Comparison of ENCODE assay signal across 13 cellular contexts in genomic region chr19:3137139-3137538, GRCh38. TPM values are rescaled to one million over a fixed set of nuclear protein-coding genes. Genes with fewer than 3 reads are reported as not detected.
DNase-seq lines count a peak whose midpoint lies in the region; ATAC-seq and TF ChIP-seq lines count a peak whose summit lies in the region.
"Had no signal": no experiment of that assay in that cellular context is flagged by ENCODE, and none has a peak within 500 bp of the region (broad histone marks: within the 10 kb centered on the region; RNA-seq: fewer than 3 reads in every experiment).

No MANE protein-coding gene starts in this region.

- TF ChIP-seq POLR2A in esophagus squamous epithelium (IDR thresholded peaks at IDR 0.05) = no peak
- no peak for TF ChIP-seq POLR2A in stomach (IDR thresholded peaks at IDR 0.05)

- peaks cover 6% of the 10 kb centered on the region for H3K9me3 Mint-ChIP-seq in activated T-cell treated with anti-CD3 and anti-CD28 coated beads, Interleukin-2, amount 50 U/mL, for 4 hours
- no peaks in the 10 kb centered on the region for H3K9me3 Mint-ChIP-seq in activated CD4-positive, alpha-beta memory T cell treated with anti-CD3 and anti-CD28 coated beads, Interleukin-2, amount 10 ng/mL, durations not matched to agents 7 days and 5 days

- peak overlapping the region; percentile 75 for H3K27ac Mint-ChIP-seq in activated CD4-positive, alpha-beta memory T cell treated with anti-CD3 and anti-CD28 coated beads, Interleukin-2, amount 10 ng/mL, durations not matched to agents 7 days and 5 days

- peaks cover 0 to 9% (median 0%) of the 10 kb centered on the region in 3 donors for H3K36me3 ChIP-seq in esophagus squamous epithelium
- no peaks in the 10 kb centered on the region for H3K36me3 ChIP-seq in stomach
- H3K36me3 ChIP-seq: Peyer's patch, WERI-Rb-1 had no signal

- H3K4me3 ChIP-seq in esophagus squamous epithelium (peak overlapping the region; percentile 60 to 75 (median 64)), stomach (peak overlapping the region; percentile 25 to 59 (median 44))

- peaks cover 5% of the 10 kb centered on the region for H3K27me3 Mint-ChIP-seq in activated T-cell treated with anti-CD3 and anti-CD28 coated beads, Interleukin-2, amount 50 U/mL, for 4 hours (ENCODE audit: low read depth)
- no peaks in the 10 kb centered on the region for H3K27me3 Mint-ChIP-seq in activated CD4-positive, alpha-beta memory T cell treated with anti-CD3 and anti-CD28 coated beads, Interleukin-2, amount 10 ng/mL, durations not matched to agents 7 days and 5 days

- ATAC-seq in activated T-cell treated with anti-CD3 and anti-CD28 coated beads, Interleukin-2, amount 50 U/mL, for 4 hours = no peak

- H3K27me3 ChIP-seq in esophagus squamous epithelium (peaks cover 0 to 4% (median 0%) of the 10 kb centered on the region in 4 donors), stomach (peaks cover 0 to 18% (median 0%) of the 10 kb centered on the region in 3 donors)
- H3K27me3 ChIP-seq: Peyer's patch had no signal

- intact Hi-C loops in esophagus squamous epithelium (cut with DNase I) (no loop called here), stomach (cut with DNase I; ENCODE audit: low total_unique reads) (no loop called here)

- H3K27ac ChIP-seq in esophagus squamous epithelium = peak overlapping the region; percentile 83 to 96 (median 96)
- H3K27ac ChIP-seq in stomach = peak overlapping the region in 3 of 5 donors; percentile 50 to 84 (median 82)
- H3K27ac ChIP-seq: WERI-Rb-1 had no signal

- peaks cover 46% of the 10 kb centered on the region for H3K4me1 Mint-ChIP-seq in activated T-cell treated with anti-CD3 and anti-CD28 coated beads, Interleukin-2, amount 50 U/mL, for 4 hours (ENCODE audit: low read depth)
- H3K4me1 Mint-ChIP-seq in activated CD4-positive, alpha-beta memory T cell treated with anti-CD3 and anti-CD28 coated beads, Interleukin-2, amount 10 ng/mL, durations not matched to agents 7 days and 5 days = peaks cover 62% of the 10 kb centered on the region

- peaks cover 16 to 68% (median 22%) of the 10 kb centered on the region in 3 donors for H3K4me1 ChIP-seq in esophagus squamous epithelium
- H3K4me1 ChIP-seq in stomach = peaks cover 0 to 34% (median 24%) of the 10 kb centered on the region in 4 donors

- TF ChIP-seq EP300 in stomach (IDR thresholded peaks at IDR 0.05) = no peak

- DNase-seq in activated T-cell treated with anti-CD3 and anti-CD28 coated beads, Interleukin-2, amount 50 U/mL, for 4 hours = no peak
- no peak for DNase-seq in activated T-cell treated with anti-CD3 and anti-CD28 coated beads for 4 hours
- no peak for DNase-seq in activated CD4-positive, alpha-beta memory T cell treated with anti-CD3 and anti-CD28 coated beads, Interleukin-2, amount 10 ng/mL, durations not matched to agents 7 days and 5 days
- DNase-seq in esophagus squamous epithelium (lab: John Stamatoyannopoulos, UW) = no peak
- DNase-seq in stomach = no peak
- no peak for DNase-seq in stimulated activated CD4-positive, alpha-beta T cell treated with anti-CD3 and anti-CD28 coated beads, Interleukin-4, amount 100 ng/mL, for 4 hours
- DNase-seq in HPDE6-E6E7 (ENCODE audit: extremely low spot score) = no peak
- no peak for DNase-seq in COLO668 (lab: John Stamatoyannopoulos, UW; ENCODE audit: unreplicated experiment)
- DNase-seq: anterior cingulate cortex, NCI-H187, Peyer's patch, WERI-Rb-1 had no signal

- no peaks in the 10 kb centered on the region for H3K36me3 Mint-ChIP-seq in activated T-cell treated with anti-CD3 and anti-CD28 coated beads, Interleukin-2, amount 50 U/mL, for 4 hours (ENCODE audit: insufficient read depth)
- peaks cover 34% of the 10 kb centered on the region for H3K36me3 Mint-ChIP-seq in activated CD4-positive, alpha-beta memory T cell treated with anti-CD3 and anti-CD28 coated beads, Interleukin-2, amount 10 ng/mL, durations not matched to agents 7 days and 5 days (ENCODE audit: low read depth)

- H3K9me3 ChIP-seq in esophagus squamous epithelium (no peaks in the 10 kb centered on the region), stomach (no peaks in the 10 kb centered on the region)
- H3K9me3 ChIP-seq: Peyer's patch had no signal

- CTCF ChIA-PET in activated CD4-positive, alpha-beta memory T cell treated with anti-CD3 and anti-CD28 coated beads, Interleukin-2, amount 10 ng/mL, durations not matched to agents 7 days and 5 days (lab: Charles Lee) = interaction anchor here (0.9 to 1.9 kb wide), 4 partner anchors 10 to 33 kb away, joined by 3 to 8 read pairs (median 5); no protein-coding TSS in a partner anchor

- TF ChIP-seq CTCF in esophagus squamous epithelium (IDR thresholded peaks at IDR 0.05) (no peak), stomach (IDR thresholded peaks at IDR 0.05) (no peak)

- WGBS in esophagus squamous epithelium, 2 donors = 18 to 19% methylated on average over 4 to 7 of the region's 7 CpGs
- 34 to 50% (median 39%) methylated on average over 7 of the region's 7 CpGs for WGBS in stomach, 5 donors

- POLR2A ChIA-PET in activated CD4-positive, alpha-beta memory T cell treated with anti-CD3 and anti-CD28 coated beads, Interleukin-2, amount 10 ng/mL, durations not matched to agents 7 days and 5 days (lab: Charles Lee) = interaction anchor here (0.7 to 2.1 kb wide), 5 partner anchors 15 to 47 kb away, joined by 3 to 4 read pairs (median 3); partner anchors contain the start of gene S1PR4

- H3K4me3 Mint-ChIP-seq in activated T-cell treated with anti-CD3 and anti-CD28 coated beads, Interleukin-2, amount 50 U/mL, for 4 hours = peak overlapping the region; percentile 78
- H3K4me3 Mint-ChIP-seq in activated CD4-positive, alpha-beta memory T cell treated with anti-CD3 and anti-CD28 coated beads, Interleukin-2, amount 10 ng/mL, durations not matched to agents 7 days and 5 days = peak overlapping the region; percentile 92

RNA-seq across cellular contexts. Expression of gene GNA15, which starts 1.3 kb away (rescaled TPM):
- 10 to 100 TPM in 2 of 3 donors, 1 to 10 TPM in 1; 8.8 to 19.9 (median 11.3) TPM for total RNA-seq in activated T-cell treated with anti-CD3 and anti-CD28 coated beads, Interleukin-2, amount 50 U/mL, for 4 hours
- total RNA-seq in activated CD4-positive, alpha-beta memory T cell treated with anti-CD3 and anti-CD28 coated beads, Interleukin-2, amount 10 ng/mL, durations not matched to agents 7 days and 5 days = 100 to 1,000 TPM; 140 TPM
- total RNA-seq in esophagus squamous epithelium (100 to 1,000 TPM in 3 of 4 donors, 10 to 100 TPM in 1; 72.7 to 186 (median 132) TPM), stomach (1 to 10 TPM in 2 of 5 donors, under 1 TPM in 1, not detected in 2; 0.45 to 4.8 (median 4.5) TPM)
- polyA plus RNA-seq in stomach = 10 to 100 TPM in 1 of 3 donors, 1 to 10 TPM in 2; 4.9 to 15.1 (median 7.8) TPM
- total RNA-seq: fibroblast of lung had no signal
- polyA plus RNA-seq: fibroblast of lung had no signal

RNA-seq across cellular contexts. Expression of gene S1PR4, which starts 41.4 kb away (rescaled TPM):
- total RNA-seq in activated T-cell treated with anti-CD3 and anti-CD28 coated beads, Interleukin-2, amount 50 U/mL, for 4 hours = 10 to 100 TPM; 19.4 to 24.5 (median 23.8) TPM
- total RNA-seq in activated CD4-positive, alpha-beta memory T cell treated with anti-CD3 and anti-CD28 coated beads, Interleukin-2, amount 10 ng/mL, durations not matched to agents 7 days and 5 days = 100 to 1,000 TPM; 275 to 280 TPM
- total RNA-seq in esophagus squamous epithelium (1 to 10 TPM in 3 of 4 donors, under 1 TPM in 1; 0.53 to 4.2 (median 1.9) TPM), stomach (10 to 100 TPM in 2 of 5 donors, 1 to 10 TPM in 1, not detected in 2; 4.6 to 22.2 (median 11.6) TPM)
- polyA plus RNA-seq in stomach = 1 to 10 TPM; 1.3 to 2.3 (median 2.2) TPM
- total RNA-seq: fibroblast of lung had no signal
- polyA plus RNA-seq: fibroblast of lung had no signal

RNA-seq across cellular contexts. Expression of gene GNA11, which starts 43.0 kb away (rescaled TPM):
- total RNA-seq in activated T-cell treated with anti-CD3 and anti-CD28 coated beads, Interleukin-2, amount 50 U/mL, for 4 hours = 10 to 100 TPM in 2 of 3 donors, 1 to 10 TPM in 1; 8.0 to 13.5 (median 11.0) TPM
- under 1 TPM; 0.63 to 0.78 TPM for total RNA-seq in activated CD4-positive, alpha-beta memory T cell treated with anti-CD3 and anti-CD28 coated beads, Interleukin-2, amount 10 ng/mL, durations not matched to agents 7 days and 5 days
- total RNA-seq in esophagus squamous epithelium = 10 to 100 TPM; 21.2 to 39.7 (median 34.0) TPM
- 100 to 1,000 TPM in 1 of 5 donors, 10 to 100 TPM in 4; 40.6 to 204 (median 63.4) TPM for total RNA-seq in stomach
- 10 to 100 TPM; 18.9 to 31.3 (median 25.5) TPM for polyA plus RNA-seq in stomach

RNA-seq across cellular contexts. Expression of gene NCLN, which starts 48.6 kb away (rescaled TPM):
- total RNA-seq in activated T-cell treated with anti-CD3 and anti-CD28 coated beads, Interleukin-2, amount 50 U/mL, for 4 hours = 100 to 1,000 TPM; 169 to 200 (median 177) TPM
- total RNA-seq in activated CD4-positive, alpha-beta memory T cell treated with anti-CD3 and anti-CD28 coated beads, Interleukin-2, amount 10 ng/mL, durations not matched to agents 7 days and 5 days = 10 to 100 TPM; 49.6 to 52.0 TPM
- total RNA-seq in esophagus squamous epithelium (10 to 100 TPM; 27.3 to 59.6 (median 40.8) TPM), stomach (100 to 1,000 TPM in 2 of 5 donors, 10 to 100 TPM in 3; 16.7 to 381 (median 93.6) TPM)
- polyA plus RNA-seq in stomach = 10 to 100 TPM; 42.3 to 45.8 (median 44.6) TPM

Comparison
In these comparisons a context has a peak if more than half of its experiments do, and no peak if none do; other contexts are left out.
1. RNA of gene S1PR4, which starts 41.4 kb away (total RNA-seq): 275 to 280 TPM in activated CD4-positive, alpha-beta memory T cell treated with anti-CD3 and anti-CD28 coated beads, Interleukin-2, amount 10 ng/mL, durations not matched to agents 7 days and 5 days; 19.4 to 24.5 TPM in activated T-cell treated with anti-CD3 and anti-CD28 coated beads, Interleukin-2, amount 50 U/mL, for 4 hours, 4.6 to 22.2 TPM in stomach and 0.53 to 4.2 TPM in esophagus squamous epithelium; every median in the first group is over 10 times any median in the second.
2. RNA of gene GNA11, which starts 43.0 kb away (total RNA-seq): 40.6 to 204 TPM in stomach, 21.2 to 39.7 TPM in esophagus squamous epithelium and 8.0 to 13.5 TPM in activated T-cell treated with anti-CD3 and anti-CD28 coated beads, Interleukin-2, amount 50 U/mL, for 4 hours; 0.63 to 0.78 TPM in activated CD4-positive, alpha-beta memory T cell treated with anti-CD3 and anti-CD28 coated beads, Interleukin-2, amount 10 ng/mL, durations not matched to agents 7 days and 5 days; every median in the first group is over 4 times any median in the second.